ENCODE assay signal across 15 cellular contexts in the genomic region with DNA sequence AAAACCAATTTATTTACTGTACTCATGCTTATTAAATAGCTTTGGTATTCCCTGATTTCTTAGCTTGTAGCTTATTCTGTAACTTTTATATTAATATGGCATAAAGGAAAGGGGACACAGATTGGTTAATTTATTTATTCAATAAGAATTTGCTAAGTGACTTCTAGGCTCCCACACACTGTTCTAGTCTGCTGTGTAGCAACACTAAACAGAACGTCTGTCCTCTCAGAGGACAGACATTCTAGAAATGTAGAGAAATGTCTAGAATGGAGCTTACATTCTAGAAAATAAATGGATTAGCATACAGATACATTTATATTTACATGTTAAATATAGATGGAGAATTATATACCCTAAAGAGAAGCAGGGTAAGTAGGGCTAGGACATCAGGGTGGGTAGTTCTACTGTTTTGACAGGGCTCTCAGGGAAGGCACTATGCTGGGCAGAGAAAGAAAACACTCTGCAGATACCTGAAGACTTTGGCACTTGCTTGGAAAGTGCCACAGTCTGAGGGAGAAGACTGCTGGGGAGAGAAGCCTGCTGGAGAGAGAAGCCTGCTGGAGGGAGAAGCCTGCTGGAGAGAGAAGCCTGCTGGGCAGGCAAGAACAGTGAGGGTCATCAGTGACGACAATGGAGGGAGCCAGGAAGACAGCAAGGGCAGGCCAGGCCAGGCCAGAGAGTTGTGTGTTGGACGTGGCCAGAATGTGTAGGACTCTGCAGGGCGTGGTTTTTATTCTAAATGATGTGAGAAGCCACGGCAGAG.
"Had no signal": no experiment of that assay in that cellular context is flagged by ENCODE, and none has a peak within 500 bp of the region (broad histone marks: within the 10 kb centered on the region; RNA-seq: fewer than 3 reads in every experiment).

No MANE protein-coding gene starts in this region.

- H3K4me1 Mint-ChIP-seq: activated CD4-positive, alpha-beta T cell treated with anti-CD3 and anti-CD28 coated beads for 36 hours; activated CD8-positive, alpha-beta memory T cell treated with anti-CD3 and anti-CD28 coated beads, Interleukin-2, amount 10 ng/mL, durations not matched to agents 7 days and 5 days had no signal

- H3K36me3 Mint-ChIP-seq: activated CD4-positive, alpha-beta memory T cell treated with anti-CD3 and anti-CD28 coated beads for 36 hours; activated CD8-positive, alpha-beta memory T cell treated with anti-CD3 and anti-CD28 coated beads, Interleukin-2, amount 10 ng/mL, durations not matched to agents 7 days and 5 days; activated naive CD4-positive, alpha-beta T cell treated with anti-CD3 and anti-CD28 coated beads, Interleukin-2, amount 50 U/mL, for 72 hours; stimulated activated naive B cell treated with anti-CD40 and anti-IgM and Interleukin-4, amounts not matched to agents 10 μg/mL and 1 μg/mL and 100 μg/mL, for 72 hours had no signal

- H3K4me3 Mint-ChIP-seq: activated CD4-positive, alpha-beta memory T cell treated with anti-CD3 and anti-CD28 coated beads for 36 hours; activated CD4-positive, alpha-beta T cell treated with anti-CD3 and anti-CD28 coated beads for 36 hours; activated CD8-positive, alpha-beta memory T cell treated with anti-CD3 and anti-CD28 coated beads, Interleukin-2, amount 10 ng/mL, durations not matched to agents 7 days and 5 days; activated T-cell treated with anti-CD3 and anti-CD28 coated beads, Interleukin-2, amount 50 U/mL, for 4 hours; stimulated activated naive B cell treated with anti-CD40 and anti-IgM and Interleukin-4, amounts not matched to agents 10 μg/mL and 1 μg/mL and 100 μg/mL, for 72 hours had no signal

- H3K36me3 ChIP-seq: cardiac muscle cell, left ventricle myocardium inferior, pancreas, tibial nerve, WERI-Rb-1 had no signal

- H3K27ac Mint-ChIP-seq: activated CD4-positive, alpha-beta memory T cell treated with anti-CD3 and anti-CD28 coated beads for 36 hours; activated CD4-positive, alpha-beta T cell treated with anti-CD3 and anti-CD28 coated beads for 36 hours; activated CD8-positive, alpha-beta memory T cell treated with anti-CD3 and anti-CD28 coated beads, Interleukin-2, amount 10 ng/mL, durations not matched to agents 7 days and 5 days; stimulated activated naive B cell treated with anti-CD40 and anti-IgM and Interleukin-4, amounts not matched to agents 10 μg/mL and 1 μg/mL and 100 μg/mL, for 72 hours had no signal

- H3K27me3 ChIP-seq: cardiac muscle cell, pancreas, tibial nerve had no signal

- H3K9me3 Mint-ChIP-seq: activated CD4-positive, alpha-beta memory T cell treated with anti-CD3 and anti-CD28 coated beads for 36 hours; activated naive CD4-positive, alpha-beta T cell treated with anti-CD3 and anti-CD28 coated beads, Interleukin-2, amount 50 U/mL, for 72 hours; activated T-cell treated with anti-CD3 and anti-CD28 coated beads, Interleukin-2, amount 50 U/mL, for 4 hours; stimulated activated naive B cell treated with anti-CD40 and anti-IgM and Interleukin-4, amounts not matched to agents 10 μg/mL and 1 μg/mL and 100 μg/mL, for 72 hours had no signal

- H3K4me1 ChIP-seq: left ventricle myocardium inferior, pancreas, tibial nerve had no signal

- H3K4me3 ChIP-seq: cardiac muscle cell, left ventricle myocardium inferior, pancreas, tibial nerve had no signal

- H3K27ac ChIP-seq: cardiac muscle cell, left ventricle myocardium inferior, pancreas, tibial nerve, WERI-Rb-1 had no signal

- H3K27me3 Mint-ChIP-seq: activated CD4-positive, alpha-beta memory T cell treated with anti-CD3 and anti-CD28 coated beads for 36 hours; activated CD4-positive, alpha-beta T cell treated with anti-CD3 and anti-CD28 coated beads for 36 hours; activated CD8-positive, alpha-beta memory T cell treated with anti-CD3 and anti-CD28 coated beads, Interleukin-2, amount 10 ng/mL, durations not matched to agents 7 days and 5 days; stimulated activated naive B cell treated with anti-CD40 and anti-IgM and Interleukin-4, amounts not matched to agents 10 μg/mL and 1 μg/mL and 100 μg/mL, for 72 hours had no signal

- DNase-seq: activated CD4-positive, alpha-beta memory T cell treated with anti-CD3 and anti-CD28 coated beads for 36 hours; activated CD4-positive, alpha-beta T cell treated with anti-CD3 and anti-CD28 coated beads for 36 hours; activated CD8-positive, alpha-beta memory T cell treated with anti-CD3 and anti-CD28 coated beads, Interleukin-2, amount 10 ng/mL, durations not matched to agents 7 days and 5 days; activated effector memory CD4-positive, alpha-beta T cell treated with anti-CD3 and anti-CD28 coated beads, Interleukin-2, amount 50 U/mL, for 16 hours; activated T-cell treated with anti-CD3 and anti-CD28 coated beads, Interleukin-2, amount 50 U/mL, for 4 hours; left ventricle myocardium inferior; mesendoderm; pancreas; stimulated activated naive B cell treated with anti-CD40 and anti-IgM and Interleukin-4, amounts not matched to agents 10 μg/mL and 1 μg/mL and 100 μg/mL, for 72 hours; substantia nigra; WERI-Rb-1 had no signal

- H3K9me3 ChIP-seq: pancreas, tibial nerve had no signal

- ATAC-seq: activated CD4-positive, alpha-beta T cell treated with anti-CD3 and anti-CD28 coated beads for 36 hours; activated CD8-positive, alpha-beta memory T cell treated with anti-CD3 and anti-CD28 coated beads, Interleukin-2, amount 10 ng/mL, durations not matched to agents 7 days and 5 days; activated naive CD4-positive, alpha-beta T cell treated with anti-CD3 and anti-CD28 coated beads, Interleukin-2, amount 50 U/mL, for 72 hours; activated T-cell treated with anti-CD3 and anti-CD28 coated beads, Interleukin-2, amount 50 U/mL, for 4 hours; esophagus mucosa had no signal
